ENCODE assay signal across 10 cellular contexts in genomic region chr16:8572919-8573724, GRCh38. TPM values are rescaled to one million over a fixed set of nuclear protein-coding genes. Genes with fewer than 3 reads are reported as not detected.
DNase-seq lines count a peak whose midpoint lies in the region; ATAC-seq, FAIRE-seq and TF ChIP-seq lines count a peak whose summit lies in the region.
"Had no signal": no experiment of that assay in that cellular context is flagged by ENCODE, and none has a peak within 500 bp of the region (broad histone marks: within the 10 kb centered on the region; RNA-seq: fewer than 3 reads in every experiment).

No MANE protein-coding gene starts in this region.

- TF ChIP-seq POLR2A in endothelial cell of umbilical vein (IDR thresholded peaks at IDR 0.05; ENCODE audit: low read depth, low read length): no peak

- BruUV-seq in A673 (replicated peaks; lab: Mats Ljungman, UMichigan) (no TSS peak), endothelial cell of umbilical vein (replicated peaks; lab: Mats Ljungman, UMichigan) (no TSS peak)

- H3K4me1 ChIP-seq in A673 (ENCODE audit: insufficient read depth, low read length, poor library complexity, severe bottlenecking) (peaks cover 74% of the 10 kb centered on the region), OCI-LY3 (ENCODE audit: low read length) (no peaks in the 10 kb centered on the region), endothelial cell of umbilical vein (ENCODE audit: control insufficient read depth, extremely low read depth, insufficient read depth, low read length) (no peaks in the 10 kb centered on the region)

- POLR2A ChIA-PET in A673 (lab: Charles Lee; ENCODE audit: low non-redundant PET) (no interaction called here), endothelial cell of umbilical vein (lab: Charles Lee) (no interaction called here)

- dilution Hi-C loops in endothelial cell of umbilical vein (cut with MboI; ENCODE audit: extremely low pct_ligation_motif_present, low sequenced_read_pairs): no loop called here

- TF ChIP-seq CTCF in A673 (conservative IDR thresholded peaks at IDR 0.05; ENCODE audit: low read depth, low read length): peak; percentile 80
- peak; percentile 62 for TF ChIP-seq CTCF in OCI-LY3 (IDR thresholded peaks at IDR 0.05; ENCODE audit: low read depth, low read length)
- peak; percentile 14 to 27 for TF ChIP-seq CTCF in endothelial cell of umbilical vein (IDR thresholded peaks at IDR 0.05; ENCODE audit: extremely low read depth in 1 of 2, insufficient read depth in 1 of 2, low read depth in 1 of 2, low read length in 2 of 2)
- TF ChIP-seq CTCF in progenitor cell of endocrine pancreas (IDR thresholded peaks at IDR 0.05; ENCODE audit: unreplicated experiment): peak; percentile 65

- CTCF ChIA-PET in A673 (lab: Charles Lee): interaction anchor here (0.7 to 1.3 kb wide), 2 partner anchors 63 to 298 kb away, joined by 4 read pairs; no protein-coding TSS in a partner anchor
- CTCF ChIA-PET in endothelial cell of umbilical vein (lab: Charles Lee): interaction anchor here (0.6 to 2.0 kb wide), 9 partner anchors 16 to 561 kb away, joined by 3 to 10 read pairs (median 3); no protein-coding TSS in a partner anchor

- no peak for FAIRE-seq in endothelial cell of umbilical vein (lab: Jason Lieb, UNC)

- no peaks in the 10 kb centered on the region for H3K9me1 ChIP-seq in endothelial cell of umbilical vein (replicated peaks; ENCODE audit: control insufficient read depth, extremely low read depth, insufficient read depth, low read length)

- H3K9ac ChIP-seq in OCI-LY3 (ENCODE audit: low read length): no peak overlapping the region
- H3K9ac ChIP-seq in endothelial cell of umbilical vein (replicated peaks; ENCODE audit: extremely low read depth, insufficient read depth, low read length): no peak overlapping the region

- no peaks in the 10 kb centered on the region for H3K36me3 ChIP-seq in A673 (ENCODE audit: insufficient read depth, low read length, poor library complexity, severe bottlenecking)
- H3K36me3 ChIP-seq in OCI-LY3 (replicated peaks; ENCODE audit: low read depth, low read length): no peaks in the 10 kb centered on the region
- no peaks in the 10 kb centered on the region for H3K36me3 ChIP-seq in endothelial cell of umbilical vein (ENCODE audit: control insufficient read depth in 2 of 2, extremely low read depth in 1 of 2, insufficient read depth in 2 of 2, low read length in 2 of 2)

- H3K27me3 ChIP-seq in A673 (replicated peaks; ENCODE audit: insufficient read depth, low read depth, low read length, poor library complexity) (no peaks in the 10 kb centered on the region), OCI-LY3 (ENCODE audit: low read depth, low read length) (peaks cover 13% of the 10 kb centered on the region; the same call in 1 of the 2 replicates), endothelial cell of umbilical vein (ENCODE audit: control insufficient read depth in 2 of 2, insufficient read depth in 2 of 2, low read length in 2 of 2) (peaks cover 2 to 3% of the 10 kb centered on the region in 2 experiments)

- H3K79me2 ChIP-seq in OCI-LY3 (ENCODE audit: low read length): no peaks in the 10 kb centered on the region
- no peaks in the 10 kb centered on the region for H3K79me2 ChIP-seq in endothelial cell of umbilical vein (ENCODE audit: control insufficient read depth, insufficient read depth, low read length)

- H4K20me1 ChIP-seq in OCI-LY3 (ENCODE audit: insufficient read depth, low read length): no peaks in the 10 kb centered on the region
- no peaks in the 10 kb centered on the region for H4K20me1 ChIP-seq in endothelial cell of umbilical vein (replicated peaks; ENCODE audit: control insufficient read depth, extremely low read depth, insufficient read depth, low read length)

- H3K4me3 Mint-ChIP-seq in progenitor cell of endocrine pancreas (ENCODE audit: low read depth): no peak overlapping the region

- H3K9me3 ChIP-seq in A673 (ENCODE audit: low read depth, low read length, poor library complexity, severe bottlenecking) (no peaks in the 10 kb centered on the region), OCI-LY3 (ENCODE audit: insufficient read depth, low read length) (no peaks in the 10 kb centered on the region), endothelial cell of umbilical vein (replicated peaks; ENCODE audit: control insufficient read depth, insufficient read depth, low read length) (no peaks in the 10 kb centered on the region)

- ATAC-seq in GM21717 (IDR thresholded peaks at IDR 0.05; ENCODE audit: unreplicated experiment): no peak

- no peak overlapping the region for H3K4me3 ChIP-seq in A673 (ENCODE audit: low read depth, low read length, poor library complexity, severe bottlenecking)
- no peak overlapping the region for H3K4me3 ChIP-seq in OCI-LY3 (ENCODE audit: low read length)
- H3K4me3 ChIP-seq in endothelial cell of umbilical vein (replicated peaks in 1 of 3; ENCODE audit: insufficient read depth in 1 of 3, low read depth in 1 of 3, low read length in 3 of 3): no peak overlapping the region

- H3K9me3 Mint-ChIP-seq in progenitor cell of endocrine pancreas (ENCODE audit: low read depth): no peaks in the 10 kb centered on the region

- DNase-seq in A673 (ENCODE audit: low spot score): peak; percentile 91
- DNase-seq in GM03348 (ENCODE audit: low spot score): peak; percentile 59
- no peak for DNase-seq in endothelial cell of umbilical vein (ENCODE audit: low read depth, low spot score)
- DNase-seq in progenitor cell of endocrine pancreas (ENCODE audit: low spot score, unreplicated experiment): no peak
- no peak for DNase-seq in hepatic stellate cell (ENCODE audit: low spot score)
- no peak for DNase-seq in epidermal melanocyte (ENCODE audit: insufficient read length, low spot score)

- peaks cover 23% of the 10 kb centered on the region for H3K4me1 Mint-ChIP-seq in progenitor cell of endocrine pancreas (ENCODE audit: low read depth)

- peak overlapping the region; percentile 81 for H3K27ac Mint-ChIP-seq in progenitor cell of endocrine pancreas

- H3K27me3 Mint-ChIP-seq in progenitor cell of endocrine pancreas: peaks cover 17% of the 10 kb centered on the region

- peak overlapping the region; percentile 51 for H2AFZ ChIP-seq in OCI-LY3 (ENCODE audit: low read depth, low read length)
- H2AFZ ChIP-seq in endothelial cell of umbilical vein (ENCODE audit: low read depth, low read length): no peak overlapping the region

- H3K4me2 ChIP-seq in OCI-LY3 (ENCODE audit: low read length) (peak overlapping the region; percentile 37), endothelial cell of umbilical vein (ENCODE audit: insufficient read depth, low read length) (no peak overlapping the region)

- intact Hi-C loops in A673 (cut with micrococcal nuclease; ENCODE audit: unreplicated experiment): loop anchor here (2.0 to 10.0 kb wide), 2 partner anchors 82 to 562 kb away; no protein-coding TSS in a partner anchor
- intact Hi-C loops in endothelial cell of umbilical vein (cut with micrococcal nuclease): no loop called here

- H3K27ac ChIP-seq in A673 (ENCODE audit: low read depth, low read length, poor library complexity, severe bottlenecking) (peak overlapping the region; percentile 100), OCI-LY3 (ENCODE audit: low read length) (no peak overlapping the region), endothelial cell of umbilical vein (ENCODE audit: insufficient read depth, low read depth, low read length) (no peak overlapping the region)

- no peaks in the 10 kb centered on the region for H3K36me3 Mint-ChIP-seq in progenitor cell of endocrine pancreas (ENCODE audit: insufficient read depth)

TF ChIP-seq in endothelial cell of umbilical vein, 7 proteins besides CTCF, POLR2A, EP300 and RAD21:
- TF ChIP-seq FOS (IDR thresholded peaks at IDR 0.05; ENCODE audit: borderline replicate concordance, insufficient read depth, low read length) (no peak), GATA2 (IDR thresholded peaks at IDR 0.05; ENCODE audit: insufficient read depth, insufficient read length, low read depth, low read length) (no peak), EZH2 (IDR thresholded peaks at IDR 0.05; ENCODE audit: borderline replicate concordance, low read depth, low read length, severe bottlenecking) (no peak), JUN (IDR thresholded peaks at IDR 0.05; ENCODE audit: borderline replicate concordance, insufficient read depth, insufficient read length, low read depth) (no peak), POLR2AphosphoS5 (IDR thresholded peaks at IDR 0.05; ENCODE audit: insufficient read depth, low read depth, low read length) (no peak), MAX (IDR thresholded peaks at IDR 0.05; ENCODE audit: insufficient read depth, insufficient read length) (no peak), MYC (IDR thresholded peaks at IDR 0.05; ENCODE audit: low read depth, low read length) (no peak)
TF ChIP-seq in endothelial cell of umbilical vein: peak in this region for 0.

RNA-seq across cellular contexts. Expression of gene TMEM114, which starts 17.2 kb away (rescaled TPM):
- 0.86 and 1.8 TPM in 2 replicates for total RNA-seq in A673 (2021)
- total RNA-seq in endothelial cell of umbilical vein: not detected in 2 replicates
- polyA plus RNA-seq in endothelial cell of umbilical vein: not detected in 2 replicates
- not detected in 2 replicates for polyA plus RNA-seq in endothelial cell of umbilical vein (2011; cell fraction: cytosol; rRNA removed)
- not detected in 2 replicates for polyA plus RNA-seq in endothelial cell of umbilical vein (2011; cell fraction: nucleus; rRNA removed)
- polyA plus RNA-seq in endothelial cell of umbilical vein (2012): not detected in 2 replicates
- polyA minus RNA-seq in endothelial cell of umbilical vein: not detected in 2 replicates
- polyA minus RNA-seq in endothelial cell of umbilical vein (2011; cell fraction: cytosol; rRNA and poly(A)+ RNA removed): not detected
- polyA minus RNA-seq in endothelial cell of umbilical vein (2011; cell fraction: nucleus; rRNA and poly(A)+ RNA removed): not detected in 2 replicates
- 1.8 TPM in 2 replicates for total RNA-seq in progenitor cell of endocrine pancreas
- total RNA-seq: glomerular endothelial cell, temporal lobe had no signal

RNA-seq across cellular contexts. Expression of gene METTL22, which starts 48.4 kb away (rescaled TPM):
- 91.2 and 116 TPM in 2 replicates for total RNA-seq in A673 (2021)
- total RNA-seq in endothelial cell of umbilical vein: 40.3 and 42.0 TPM in 2 replicates
- polyA plus RNA-seq in endothelial cell of umbilical vein: 50.3 and 52.6 TPM in 2 replicates
- 26.2 and 30.5 TPM in 2 replicates for polyA plus RNA-seq in endothelial cell of umbilical vein (2011; cell fraction: cytosol; rRNA removed)
- 90.2 and 90.5 TPM in 2 replicates for polyA plus RNA-seq in endothelial cell of umbilical vein (2011; cell fraction: nucleus; rRNA removed)
- 22.7 and 33.0 TPM in 2 replicates for polyA plus RNA-seq in endothelial cell of umbilical vein (2012)
- polyA minus RNA-seq in endothelial cell of umbilical vein: 39.6 and 67.0 TPM in 2 replicates
- polyA minus RNA-seq in endothelial cell of umbilical vein (2011; cell fraction: cytosol; rRNA and poly(A)+ RNA removed): 23.0 TPM
- 45.7 and 64.0 TPM in 2 replicates for polyA minus RNA-seq in endothelial cell of umbilical vein (2011; cell fraction: nucleus; rRNA and poly(A)+ RNA removed)
- total RNA-seq in progenitor cell of endocrine pancreas: 55.4 and 56.5 TPM in 2 replicates

Comparison
In these comparisons a context has a peak if more than half of its experiments do, and no peak if none do; other contexts are left out.
1. DNase-seq: peak in A673 (single experiment) and GM03348 (single experiment); none in endothelial cell of umbilical vein (single experiment), progenitor cell of endocrine pancreas (single experiment), hepatic stellate cell (single experiment) and epidermal melanocyte (single experiment).
2. CTCF ChIP-seq: peak in every context shown above with its lines; median percentile 80 in A673; 65 in progenitor cell of endocrine pancreas; 62 in OCI-LY3; 20 in endothelial cell of umbilical vein.